Comparison of ENCODE assay signal across 8 cellular contexts in genomic region chr14:24678801-24679247, GRCh38. TPM values are rescaled to one million over a fixed set of nuclear protein-coding genes. Genes with fewer than 3 reads are reported as not detected.
DNase-seq lines count a peak whose midpoint lies in the region; ATAC-seq and TF ChIP-seq lines count a peak whose summit lies in the region.

No MANE protein-coding gene starts in this region.

- WGBS in right lobe of liver (ENCODE audit: insufficient coverage, low coverage, low lambda C conversion rate, missing lambda C conversion rate), result 1% methylated on average over 11 of the region's 11 CpGs

- peak overlapping the region; percentile 29 to 89 (median 66) for H3K4me3 Mint-ChIP-seq in CD4-positive, CD25-positive, alpha-beta regulatory T cell

- DNase-seq in CD4-positive, CD25-positive, alpha-beta regulatory T cell, result peak; percentile 69 to 91 (median 81)
- DNase-seq in NCI-H510A treated with DMSO at 0.1 percent for 48 hours (lab: John Stamatoyannopoulos, UW), result peak; percentile 95
- peak; percentile 84 to 85 for DNase-seq in activated CD4-positive, alpha-beta T cell treated with anti-CD3 and anti-CD28 coated beads for 4 hours
- DNase-seq in dedifferentiated amniotic fluid mesenchymal stem cell (ENCODE audit: extremely low spot score), result peak; percentile 93
- peak; percentile 62 to 81 (median 66) for DNase-seq in right lobe of liver
- DNase-seq in stimulated activated CD4-positive, alpha-beta T cell treated with anti-CD3 and anti-CD28 coated beads, TNF-alpha, amount 100 ng/mL, for 24 hours (ENCODE audit: low read depth in 3 of 3), result peak; percentile 64 to 81 (median 67)

- no peaks in the 10 kb centered on the region for H3K9me3 ChIP-seq in CD4-positive, CD25-positive, alpha-beta regulatory T cell (ENCODE audit: control insufficient read depth in 2 of 2, low read length in 2 of 2)
- H3K9me3 ChIP-seq in right lobe of liver, result no peaks in the 10 kb centered on the region

- no peak overlapping the region for H3K27ac ChIP-seq in CD4-positive, CD25-positive, alpha-beta regulatory T cell (ENCODE audit: insufficient read depth, low read length, poor library complexity, severe bottlenecking)
- no peak overlapping the region for H3K27ac ChIP-seq in right lobe of liver

- H3K36me3 Mint-ChIP-seq in CD4-positive, CD25-positive, alpha-beta regulatory T cell, result peaks cover 3% of the 10 kb centered on the region

- peak; percentile 90 for ATAC-seq in CD4-positive, CD25-positive, alpha-beta regulatory T cell (ENCODE audit: low read depth in 2 of 2)
- ATAC-seq in GM19328 (IDR thresholded peaks at IDR 0.05; ENCODE audit: unreplicated experiment) (peak; percentile 66), HG03457 (IDR thresholded peaks at IDR 0.05; ENCODE audit: unreplicated experiment) (peak; percentile 59), right lobe of liver (peak; percentile 98 to 100 (median 99))

- H3K27ac Mint-ChIP-seq in CD4-positive, CD25-positive, alpha-beta regulatory T cell, result peak overlapping the region in 2 of 3 donors; percentile 89 to 91

- peaks cover 12% of the 10 kb centered on the region for H3K27me3 ChIP-seq in CD4-positive, CD25-positive, alpha-beta regulatory T cell (ENCODE audit: control insufficient read depth, insufficient read depth, low read length)
- H3K27me3 ChIP-seq in right lobe of liver, result no peaks in the 10 kb centered on the region

- TF ChIP-seq CTCF in right lobe of liver (IDR thresholded peaks at IDR 0.05), result peak; percentile 87 to 99 (median 96)

- H3K4me1 ChIP-seq in CD4-positive, CD25-positive, alpha-beta regulatory T cell (ENCODE audit: control insufficient read depth, insufficient read depth, low read length, poor library complexity, severe bottlenecking), result peaks cover 22% of the 10 kb centered on the region
- peaks cover 0 to 4% (median 0%) of the 10 kb centered on the region in 4 donors for H3K4me1 ChIP-seq in right lobe of liver

- H3K27me3 Mint-ChIP-seq in CD4-positive, CD25-positive, alpha-beta regulatory T cell, result peaks cover 19% of the 10 kb centered on the region

- H3K9me3 Mint-ChIP-seq in CD4-positive, CD25-positive, alpha-beta regulatory T cell, result peaks cover 0 to 10% (median 0%) of the 10 kb centered on the region in 7 donors

- H3K4me1 Mint-ChIP-seq in CD4-positive, CD25-positive, alpha-beta regulatory T cell, result peaks cover 17 to 49% (median 22%) of the 10 kb centered on the region in 4 donors

- TF ChIP-seq POLR2A in right lobe of liver (IDR thresholded peaks at IDR 0.05), result no peak

- intact Hi-C loops in right lobe of liver (cut with DNase I), result no loop called here

- H3K4me3 ChIP-seq in CD4-positive, CD25-positive, alpha-beta regulatory T cell (ENCODE audit: low read depth, low read length), result peak overlapping the region; percentile 18
- peak overlapping the region in 2 of 3 donors; percentile 2 to 22 for H3K4me3 ChIP-seq in right lobe of liver

- no peaks in the 10 kb centered on the region for H3K36me3 ChIP-seq in CD4-positive, CD25-positive, alpha-beta regulatory T cell (ENCODE audit: control insufficient read depth, insufficient read depth, low read length)
- no peaks in the 10 kb centered on the region for H3K36me3 ChIP-seq in right lobe of liver

RNA-seq across cellular contexts. Expression of gene GZMB, which starts 44.8 kb away (rescaled TPM):
- total RNA-seq in CD4-positive, CD25-positive, alpha-beta regulatory T cell, result not detected
- polyA plus RNA-seq in CD4-positive, CD25-positive, alpha-beta regulatory T cell, result 1 to 10 TPM in 2 of 4 donors, under 1 TPM in 1, not detected in 1; 0.29 to 3.0 (median 1.0) TPM
- total RNA-seq in right lobe of liver, result under 1 TPM in 4 of 6 experiments, not detected in 2; 0.66 to 0.88 (median 0.78) TPM
